In the genomic region with DNA sequence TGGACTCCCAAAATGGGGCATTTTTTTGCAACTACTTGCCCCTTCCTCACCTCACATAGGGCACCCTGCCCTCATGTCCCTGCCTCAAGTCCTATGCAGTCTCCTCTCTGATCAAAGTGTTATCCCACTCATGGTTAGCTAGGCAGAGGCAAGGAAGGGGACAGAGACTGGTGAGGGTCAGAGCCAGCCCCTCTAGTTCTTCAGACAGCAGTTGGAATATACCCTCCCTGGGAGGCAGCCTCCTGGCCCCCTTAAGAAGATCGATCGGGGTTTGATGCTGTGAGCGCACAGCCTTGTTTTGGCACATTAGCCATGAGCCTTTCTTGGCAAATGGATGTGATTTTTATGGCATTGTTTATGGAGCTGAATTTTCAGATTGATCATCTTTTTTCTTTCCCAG, we compare ENCODE assay signal across 16 cellular contexts.
DNase-seq lines count a peak whose midpoint lies in the region; ATAC-seq and TF ChIP-seq lines count a peak whose summit lies in the region.
"Had no signal": no experiment of that assay in that cellular context is flagged by ENCODE, and none has a peak within 500 bp of the region (broad histone marks: within the 10 kb centered on the region; RNA-seq: fewer than 3 reads in every experiment).

No MANE protein-coding gene starts in this region.

- no peaks in the 10 kb centered on the region for H3K4me1 Mint-ChIP-seq in activated CD8-positive, alpha-beta memory T cell treated with anti-CD3 and anti-CD28 coated beads, Interleukin-2, amount 10 ng/mL, durations not matched to agents 7 days and 5 days
- H3K4me1 Mint-ChIP-seq in endodermal cell (peaks cover 18% of the 10 kb centered on the region), type B pancreatic cell (ENCODE audit: unreplicated experiment) (peaks cover 6% of the 10 kb centered on the region)
- H3K4me1 Mint-ChIP-seq: B cell; CD4-positive, CD25-positive, alpha-beta regulatory T cell had no signal

- no peaks in the 10 kb centered on the region for H3K27me3 ChIP-seq in endodermal cell (ENCODE audit: control insufficient read depth, insufficient read depth, low read length, poor library complexity, severe bottlenecking)
- H3K27me3 ChIP-seq: BLaER1 had no signal

- DNase-seq in activated CD8-positive, alpha-beta memory T cell treated with anti-CD3 and anti-CD28 coated beads, Interleukin-2, amount 10 ng/mL, durations not matched to agents 7 days and 5 days: peak; percentile 14
- DNase-seq in activated CD8-positive, alpha-beta memory T cell treated with anti-CD3 and anti-CD28 coated beads, Interleukin-2, amount 50 U/mL, for 4 hours: no peak
- DNase-seq in endodermal cell (peak; percentile 15), type B pancreatic cell (ENCODE audit: extremely low spot score, unreplicated experiment) (peak; percentile 8), NCI-H345 treated with DMSO at 0.1 percent for 48 hours (lab: John Stamatoyannopoulos, UW; ENCODE audit: unreplicated experiment) (no peak)
- DNase-seq: CD4-positive, CD25-positive, alpha-beta regulatory T cell; CD8-positive, alpha-beta T cell; DND-41; HFFc6 had no signal

- no peaks in the 10 kb centered on the region for H3K4me1 ChIP-seq in endodermal cell (ENCODE audit: control insufficient read depth, insufficient read depth, low read length)
- H3K4me1 ChIP-seq: BLaER1, HAP-1 had no signal

- no peaks in the 10 kb centered on the region for H3K36me3 Mint-ChIP-seq in activated CD8-positive, alpha-beta memory T cell treated with anti-CD3 and anti-CD28 coated beads, Interleukin-2, amount 10 ng/mL, durations not matched to agents 7 days and 5 days
- no peaks in the 10 kb centered on the region for H3K36me3 Mint-ChIP-seq in endodermal cell (ENCODE audit: low read depth)
- H3K36me3 Mint-ChIP-seq in type B pancreatic cell: no peaks in the 10 kb centered on the region
- H3K36me3 Mint-ChIP-seq: CD4-positive, CD25-positive, alpha-beta regulatory T cell; CD8-positive, alpha-beta T cell had no signal

- CTCF ChIA-PET in activated CD8-positive, alpha-beta memory T cell treated with anti-CD3 and anti-CD28 coated beads, Interleukin-2, amount 10 ng/mL, durations not matched to agents 7 days and 5 days (lab: Charles Lee): no interaction called here

- H3K9ac ChIP-seq in endodermal cell (ENCODE audit: extremely low read depth, low read length, poor library complexity, severe bottlenecking): no peak overlapping the region
- H3K9ac ChIP-seq: BLaER1 had no signal

- WGBS in endodermal cell (ENCODE audit: insufficient coverage in 1 of 2, insufficient read length in 1 of 2), 2 experiments: 100% methylated on average over 3 of the region's 3 CpGs; no CpG with 5 or more reads in 1 of the 2 experiments

- H3K27ac ChIP-seq in endodermal cell (ENCODE audit: low read depth, low read length): no peak overlapping the region
- H3K27ac ChIP-seq: 22Rv1, BLaER1, C4-2B had no signal

- H3K27ac Mint-ChIP-seq in activated CD8-positive, alpha-beta memory T cell treated with anti-CD3 and anti-CD28 coated beads, Interleukin-2, amount 10 ng/mL, durations not matched to agents 7 days and 5 days: no peak overlapping the region
- no peak overlapping the region for H3K27ac Mint-ChIP-seq in endodermal cell
- H3K27ac Mint-ChIP-seq in type B pancreatic cell: no peak overlapping the region
- H3K27ac Mint-ChIP-seq: B cell; CD4-positive, CD25-positive, alpha-beta regulatory T cell; CD8-positive, alpha-beta T cell; GM23338; HFFc6 had no signal

- no peak for ATAC-seq in activated CD8-positive, alpha-beta memory T cell treated with anti-CD3 and anti-CD28 coated beads, Interleukin-2, amount 10 ng/mL, durations not matched to agents 7 days and 5 days
- no peak for ATAC-seq in GM21447 (IDR thresholded peaks at IDR 0.05; ENCODE audit: unreplicated experiment)
- ATAC-seq: CD8-positive, alpha-beta T cell; GM23338 had no signal

- no peaks in the 10 kb centered on the region for H3K27me3 Mint-ChIP-seq in activated CD8-positive, alpha-beta memory T cell treated with anti-CD3 and anti-CD28 coated beads, Interleukin-2, amount 10 ng/mL, durations not matched to agents 7 days and 5 days
- H3K27me3 Mint-ChIP-seq in endodermal cell (ENCODE audit: insufficient read depth) (peaks cover 2% of the 10 kb centered on the region), type B pancreatic cell (peaks cover 5% of the 10 kb centered on the region)

- no peak overlapping the region for H3K4me3 ChIP-seq in endodermal cell (ENCODE audit: low read length)
- H3K4me3 ChIP-seq: BLaER1, GM23338, HAP-1 had no signal

- H3K9me3 Mint-ChIP-seq in activated CD8-positive, alpha-beta memory T cell treated with anti-CD3 and anti-CD28 coated beads, Interleukin-2, amount 10 ng/mL, durations not matched to agents 7 days and 5 days (ENCODE audit: low read depth): peaks cover 5% of the 10 kb centered on the region
- H3K9me3 Mint-ChIP-seq in endodermal cell: peaks cover 8% of the 10 kb centered on the region
- H3K9me3 Mint-ChIP-seq in type B pancreatic cell: peaks cover 6% of the 10 kb centered on the region

- H3K9me3 ChIP-seq in endodermal cell (ENCODE audit: control insufficient read depth, low read length): peaks cover 17% of the 10 kb centered on the region
- H3K9me3 ChIP-seq: HAP-1 had no signal

- no peak overlapping the region for H3K4me3 Mint-ChIP-seq in activated CD8-positive, alpha-beta memory T cell treated with anti-CD3 and anti-CD28 coated beads, Interleukin-2, amount 10 ng/mL, durations not matched to agents 7 days and 5 days
- H3K4me3 Mint-ChIP-seq in endodermal cell: no peak overlapping the region
- H3K4me3 Mint-ChIP-seq in type B pancreatic cell: no peak overlapping the region
- H3K4me3 Mint-ChIP-seq: B cell; CD4-positive, CD25-positive, alpha-beta regulatory T cell; CD8-positive, alpha-beta T cell; GM23338; HFFc6 had no signal

- no peaks in the 10 kb centered on the region for H3K36me3 ChIP-seq in endodermal cell (ENCODE audit: control insufficient read depth, insufficient read depth, low read length)
- H3K36me3 ChIP-seq: BLaER1, HAP-1 had no signal

- no peak for TF ChIP-seq CTCF in endodermal cell (conservative IDR thresholded peaks at IDR 0.05)
- no peak for TF ChIP-seq CTCF in type B pancreatic cell (conservative IDR thresholded peaks at IDR 0.05)

Comparison
In these comparisons a context has a peak if more than half of its experiments do, and no peak if none do; other contexts are left out.
1. DNase-seq: peak in activated CD8-positive, alpha-beta memory T cell treated with anti-CD3 and anti-CD28 coated beads, Interleukin-2, amount 10 ng/mL, durations not matched to agents 7 days and 5 days (single experiment), endodermal cell (single experiment) and type B pancreatic cell (single experiment); none in activated CD8-positive, alpha-beta memory T cell treated with anti-CD3 and anti-CD28 coated beads, Interleukin-2, amount 50 U/mL, for 4 hours (single experiment) and NCI-H345 treated with DMSO at 0.1 percent for 48 hours (single experiment).